18 cellular contexts compared by ENCODE assay signal in genomic region chr6:72832271-72832670, GRCh38.
DNase-seq lines count a peak whose midpoint lies in the region; ATAC-seq, FAIRE-seq and TF ChIP-seq lines count a peak whose summit lies in the region.
"Had no signal": no experiment of that assay in that cellular context is flagged by ENCODE, and none has a peak within 500 bp of the region (broad histone marks: within the 10 kb centered on the region; RNA-seq: fewer than 3 reads in every experiment).

No MANE protein-coding gene starts in this region.

- no peak overlapping the region for H3K4me3 Mint-ChIP-seq in activated naive CD8-positive, alpha-beta T cell treated with anti-CD3 and anti-CD28 coated beads, Interleukin-2, amount 50 U/mL, for 24 hours
- H3K4me3 Mint-ChIP-seq in activated naive CD8-positive, alpha-beta T cell treated with anti-CD3 and anti-CD28 coated beads for 36 hours: no peak overlapping the region
- H3K4me3 Mint-ChIP-seq in stimulated activated naive B cell treated with anti-CD40 and anti-IgM and Interleukin-4, amounts not matched to agents 10 μg/mL and 1 μg/mL and 100 μg/mL, for 72 hours: no peak overlapping the region

- no peak for TF ChIP-seq CTCF in GM12878 (IDR thresholded peaks at IDR 0.05 in 2 of 3, conservative IDR thresholded peaks at IDR 0.05 in 1 of 3; ENCODE audit: control insufficient read depth in 2 of 3, extremely low read depth in 1 of 3, insufficient read depth in 1 of 3, low read depth in 3 of 3, low read length in 3 of 3)
- TF ChIP-seq CTCF in psoas muscle (IDR thresholded peaks at IDR 0.05): no peak

- TF ChIP-seq POLR2A in GM12878 (IDR thresholded peaks at IDR 0.05; ENCODE audit: low read depth, low read length): no peak

- H3K36me3 ChIP-seq in GM12878 (ENCODE audit: control insufficient read depth in 2 of 2, insufficient read depth in 2 of 2, low read length in 1 of 2) (no peaks in the 10 kb centered on the region), psoas muscle (ENCODE audit: insufficient read depth in 1 of 2, low read depth in 1 of 2) (no peaks in the 10 kb centered on the region)

- TF ChIP-seq RAD21 in GM12878 (IDR thresholded peaks at IDR 0.05; ENCODE audit: insufficient read depth, low read depth, low read length): no peak

- CTCF ChIA-PET in GM12878 (lab: Yijun Ruan, JAX): no interaction called here

- no peaks in the 10 kb centered on the region for H3K27me3 Mint-ChIP-seq in activated naive CD8-positive, alpha-beta T cell treated with anti-CD3 and anti-CD28 coated beads, Interleukin-2, amount 50 U/mL, for 24 hours
- no peaks in the 10 kb centered on the region for H3K27me3 Mint-ChIP-seq in activated naive CD8-positive, alpha-beta T cell treated with anti-CD3 and anti-CD28 coated beads for 36 hours
- H3K27me3 Mint-ChIP-seq in stimulated activated naive B cell treated with anti-CD40 and anti-IgM and Interleukin-4, amounts not matched to agents 10 μg/mL and 1 μg/mL and 100 μg/mL, for 72 hours: no peaks in the 10 kb centered on the region

- no peak for TF ChIP-seq EP300 in GM12878 (IDR thresholded peaks at IDR 0.05; ENCODE audit: borderline replicate concordance in 1 of 2, control insufficient read depth in 1 of 2, low read depth in 2 of 2, low read length in 2 of 2)

- H2AFZ ChIP-seq in GM12878 (ENCODE audit: control insufficient read depth, low read depth, low read length): no peak overlapping the region

- no peak overlapping the region for H3K4me2 ChIP-seq in GM12878 (ENCODE audit: control insufficient read depth, insufficient read depth)
- H3K4me2 ChIP-seq: KMS-11 had no signal

- H3K4me1 ChIP-seq in GM12878 (ENCODE audit: control insufficient read depth, insufficient read depth, low read length) (no peaks in the 10 kb centered on the region), psoas muscle (peaks cover 39% of the 10 kb centered on the region)

- no peaks in the 10 kb centered on the region for H4K20me1 ChIP-seq in GM12878 (ENCODE audit: control insufficient read depth, insufficient read depth)

- H3K27ac Mint-ChIP-seq in activated naive CD8-positive, alpha-beta T cell treated with anti-CD3 and anti-CD28 coated beads, Interleukin-2, amount 50 U/mL, for 24 hours: no peak overlapping the region
- no peak overlapping the region for H3K27ac Mint-ChIP-seq in activated naive CD8-positive, alpha-beta T cell treated with anti-CD3 and anti-CD28 coated beads for 36 hours
- H3K27ac Mint-ChIP-seq in stimulated activated naive B cell treated with anti-CD40 and anti-IgM and Interleukin-4, amounts not matched to agents 10 μg/mL and 1 μg/mL and 100 μg/mL, for 72 hours: no peak overlapping the region

- no peak overlapping the region for H3K27ac ChIP-seq in GM12878 (ENCODE audit: control insufficient read depth, insufficient read depth)
- H3K27ac ChIP-seq in psoas muscle: peak overlapping the region; percentile 50
- H3K27ac ChIP-seq: KMS-11 had no signal

- H3K4me3 ChIP-seq in GM12878 (no peak overlapping the region), psoas muscle (no peak overlapping the region)

- intact Hi-C loops in GM12878 (cut with micrococcal nuclease; ENCODE audit: unreplicated experiment) (no loop called here), psoas muscle (cut with DNase I) (no loop called here)

- RAD21 ChIA-PET in GM12878 (lab: Charles Lee; ENCODE audit: unreplicated experiment): no interaction called here

- peaks cover 23% of the 10 kb centered on the region for H3K36me3 Mint-ChIP-seq in activated naive CD8-positive, alpha-beta T cell treated with anti-CD3 and anti-CD28 coated beads, Interleukin-2, amount 50 U/mL, for 24 hours (ENCODE audit: low read depth)
- H3K36me3 Mint-ChIP-seq in activated naive CD8-positive, alpha-beta T cell treated with anti-CD3 and anti-CD28 coated beads for 36 hours: peaks cover 26% of the 10 kb centered on the region
- H3K36me3 Mint-ChIP-seq in stimulated activated naive B cell treated with anti-CD40 and anti-IgM and Interleukin-4, amounts not matched to agents 10 μg/mL and 1 μg/mL and 100 μg/mL, for 72 hours: peaks cover 10 to 13% of the 10 kb centered on the region in 2 donors

- no peak overlapping the region for H3K9ac ChIP-seq in GM12878 (ENCODE audit: control insufficient read depth, insufficient read depth, low read length)
- H3K9ac ChIP-seq: KMS-11 had no signal

- SMC1A ChIA-PET in GM12878 (lab: Charles Lee; ENCODE audit: uncharacterized antibody, unreplicated experiment): no interaction called here

- H3K27me3 ChIP-seq in GM12878 (replicated peaks in 1 of 2; ENCODE audit: control insufficient read depth in 2 of 2, insufficient read depth in 2 of 2, low read length in 1 of 2) (no peaks in the 10 kb centered on the region), psoas muscle (ENCODE audit: insufficient read depth in 3 of 3, low read length in 2 of 3) (no peaks in the 10 kb centered on the region)

- TSS peak; percentile 46 for BruUV-seq in GM12878 (replicated peaks; lab: Mats Ljungman, UMichigan)

- peaks cover 19% of the 10 kb centered on the region for H3K4me1 Mint-ChIP-seq in activated naive CD8-positive, alpha-beta T cell treated with anti-CD3 and anti-CD28 coated beads, Interleukin-2, amount 50 U/mL, for 24 hours
- H3K4me1 Mint-ChIP-seq in activated naive CD8-positive, alpha-beta T cell treated with anti-CD3 and anti-CD28 coated beads for 36 hours: peaks cover 6% of the 10 kb centered on the region
- peaks cover 4 to 15% of the 10 kb centered on the region in 2 donors for H3K4me1 Mint-ChIP-seq in stimulated activated naive B cell treated with anti-CD40 and anti-IgM and Interleukin-4, amounts not matched to agents 10 μg/mL and 1 μg/mL and 100 μg/mL, for 72 hours

- no peak for FAIRE-seq in GM12878 (lab: Jason Lieb, UNC)
- FAIRE-seq: GM19239 had no signal

- POLR2A ChIA-PET in GM12878 (lab: Charles Lee): no interaction called here

- peaks cover 8% of the 10 kb centered on the region for H3K9me3 Mint-ChIP-seq in activated naive CD8-positive, alpha-beta T cell treated with anti-CD3 and anti-CD28 coated beads, Interleukin-2, amount 50 U/mL, for 24 hours
- peaks cover 12% of the 10 kb centered on the region for H3K9me3 Mint-ChIP-seq in activated naive CD8-positive, alpha-beta T cell treated with anti-CD3 and anti-CD28 coated beads for 36 hours
- H3K9me3 Mint-ChIP-seq in stimulated activated naive B cell treated with anti-CD40 and anti-IgM and Interleukin-4, amounts not matched to agents 10 μg/mL and 1 μg/mL and 100 μg/mL, for 72 hours: peaks cover 5% of the 10 kb centered on the region in 2 donors

- peak; percentile 16 for DNase-seq in activated naive CD8-positive, alpha-beta T cell treated with anti-CD3 and anti-CD28 coated beads, Interleukin-2, amount 50 U/mL, for 24 hours
- no peak for DNase-seq in activated naive CD8-positive, alpha-beta T cell treated with anti-CD3 and anti-CD28 coated beads for 36 hours
- DNase-seq in GM12878 (ENCODE audit: low read depth, low spot score) (no peak), psoas muscle (peak in 1 of 2 donors; percentile 55), UCSD-AML1 (lab: John Stamatoyannopoulos, UW; ENCODE audit: unreplicated experiment) (no peak), DMS79 treated with DMSO at 0.1 percent for 48 hours (lab: John Stamatoyannopoulos, UW) (no peak)
- DNase-seq in stimulated activated naive B cell treated with anti-CD40 and anti-IgM and Interleukin-4, amounts not matched to agents 10 μg/mL and 1 μg/mL and 100 μg/mL, for 72 hours: no peak
- DNase-seq: C1 segment of cervical spinal cord, H7, NCI-H1092 treated with DMSO at 0.1 percent for 48 hours, NCI-H1694, NCI-H2107, NCI-H2227 treated with DMSO at 0.1 percent for 48 hours, NCI-H524 had no signal

- peak; percentile 96 for ATAC-seq in activated naive CD8-positive, alpha-beta T cell treated with anti-CD3 and anti-CD28 coated beads, Interleukin-2, amount 50 U/mL, for 24 hours
- ATAC-seq in GM12878: no peak
- peak; percentile 95 to 99 (median 98) for ATAC-seq in psoas muscle
- ATAC-seq in GM21360 (IDR thresholded peaks at IDR 0.05; ENCODE audit: unreplicated experiment): no peak
- no peak for ATAC-seq in stimulated activated naive B cell treated with anti-CD40 and anti-IgM and Interleukin-4, amounts not matched to agents 10 μg/mL and 1 μg/mL and 100 μg/mL, for 72 hours (replicated peaks)
- ATAC-seq: Panc1 had no signal

- H3K9me3 ChIP-seq in GM12878 (replicated peaks; ENCODE audit: control insufficient read depth, insufficient read depth, low read length) (no peaks in the 10 kb centered on the region; the same call in 2 of the 3 replicates), psoas muscle (no peaks in the 10 kb centered on the region)

- in situ Hi-C loops in GM12878 (cut with MboI): no loop called here

- WGBS in GM12878 (ENCODE audit: insufficient coverage, insufficient replicate concordance, low lambda C conversion rate, missing lambda C conversion rate): 100% methylated on average over 3 of the region's 3 CpGs
- 45 to 59% (median 47%) methylated on average over 3 of the region's 3 CpGs for WGBS in psoas muscle, 3 donors

- no peaks in the 10 kb centered on the region for H3K79me2 ChIP-seq in GM12878 (ENCODE audit: control insufficient read depth, insufficient read depth, low read length)

TF ChIP-seq in GM12878, 131 proteins besides CTCF, POLR2A, EP300 and RAD21 (continues in another document):
- TF ChIP-seq EZH2 (IDR thresholded peaks at IDR 0.05; ENCODE audit: borderline replicate concordance, control insufficient read depth, low read depth, low read length) (no peak), SMAD5 (IDR thresholded peaks at IDR 0.05; ENCODE audit: low read depth) (no peak), SIX5 (IDR thresholded peaks at IDR 0.05; ENCODE audit: low read depth, low read length, severe bottlenecking) (no peak), DPF2 (IDR thresholded peaks at IDR 0.05) (no peak), SREBF2 (IDR thresholded peaks at IDR 0.05; ENCODE audit: low read length) (no peak), HCFC1 (IDR thresholded peaks at IDR 0.05; ENCODE audit: low read length) (no peak), ESRRA (IDR thresholded peaks at IDR 0.05; ENCODE audit: low read length) (no peak), ZNF274 (IDR thresholded peaks at IDR 0.05; ENCODE audit: insufficient read depth, insufficient read length) (no peak), MYB (IDR thresholded peaks at IDR 0.05; ENCODE audit: borderline replicate concordance, low read depth, low read length) (no peak), SIN3A (IDR thresholded peaks at IDR 0.05; ENCODE audit: low read depth, low read length) (no peak), FOXM1 (IDR thresholded peaks at IDR 0.05; ENCODE audit: low read depth, low read length) (no peak)

Comparison
In these comparisons a context has a peak if more than half of its experiments do, and no peak if none do; other contexts are left out.
1. ATAC-seq: peak in activated naive CD8-positive, alpha-beta T cell treated with anti-CD3 and anti-CD28 coated beads, Interleukin-2, amount 50 U/mL, for 24 hours (single experiment) and psoas muscle (4 of 4); none in GM12878 (single experiment), GM21360 (single experiment) and stimulated activated naive B cell treated with anti-CD40 and anti-IgM and Interleukin-4, amounts not matched to agents 10 μg/mL and 1 μg/mL and 100 μg/mL, for 72 hours (0 of 2).